ENCODE assay signal across 2 cellular contexts in the genomic region with DNA sequence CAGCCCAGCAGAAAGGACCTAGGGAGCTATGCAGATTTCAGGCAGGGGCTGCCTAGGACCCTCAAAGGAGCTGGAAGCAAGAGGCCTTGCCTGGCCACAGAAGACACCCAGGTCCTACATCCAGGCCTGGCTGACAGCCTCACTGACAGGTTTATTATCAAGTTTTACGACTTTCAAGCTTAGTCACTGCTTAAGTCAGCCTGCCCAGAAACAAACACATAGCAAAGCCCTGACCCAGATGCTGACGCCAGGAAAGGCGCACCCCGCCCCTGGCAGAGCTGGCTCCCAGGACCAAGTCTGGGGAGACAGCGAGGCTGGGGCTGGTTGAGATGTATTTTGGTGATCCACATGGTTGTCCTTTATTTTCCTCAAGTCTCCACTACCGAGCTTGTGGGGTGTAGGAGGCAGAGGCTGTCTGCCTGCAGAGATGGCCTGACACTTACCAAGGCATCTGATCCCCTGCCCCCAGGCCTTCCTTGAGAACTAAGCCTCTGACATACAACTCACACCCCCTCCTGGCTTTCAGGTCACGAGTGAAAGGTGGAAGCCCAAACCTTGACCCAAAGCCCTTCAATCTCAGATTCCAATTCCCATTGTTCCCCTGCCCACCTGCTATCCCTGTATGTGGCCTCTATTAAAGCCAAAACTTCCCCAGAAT.
TF ChIP-seq lines count a peak whose summit lies in the region.

No MANE protein-coding gene starts in this region.

TF ChIP-seq in A549, 52 proteins besides CTCF, POLR2A, EP300 and RAD21 (continued from another document):
- TF ChIP-seq POLR2AphosphoS2 (conservative IDR thresholded peaks at IDR 0.05; ENCODE audit: low read length): no peak
- TF ChIP-seq, protein P1, sequence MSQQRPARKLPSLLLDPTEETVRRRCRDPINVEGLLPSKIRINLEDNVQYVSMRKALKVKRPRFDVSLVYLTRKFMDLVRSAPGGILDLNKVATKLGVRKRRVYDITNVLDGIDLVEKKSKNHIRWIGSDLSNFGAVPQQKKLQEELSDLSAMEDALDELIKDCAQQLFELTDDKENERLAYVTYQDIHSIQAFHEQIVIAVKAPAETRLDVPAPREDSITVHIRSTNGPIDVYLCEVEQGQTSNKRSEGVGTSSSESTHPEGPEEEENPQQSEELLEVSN (IDR thresholded peaks at IDR 0.05; ENCODE audit: borderline replicate concordance, low read depth): no peak
- no peak for TF ChIP-seq RFX5 (IDR thresholded peaks at IDR 0.05)
- TF ChIP-seq, protein P2, sequence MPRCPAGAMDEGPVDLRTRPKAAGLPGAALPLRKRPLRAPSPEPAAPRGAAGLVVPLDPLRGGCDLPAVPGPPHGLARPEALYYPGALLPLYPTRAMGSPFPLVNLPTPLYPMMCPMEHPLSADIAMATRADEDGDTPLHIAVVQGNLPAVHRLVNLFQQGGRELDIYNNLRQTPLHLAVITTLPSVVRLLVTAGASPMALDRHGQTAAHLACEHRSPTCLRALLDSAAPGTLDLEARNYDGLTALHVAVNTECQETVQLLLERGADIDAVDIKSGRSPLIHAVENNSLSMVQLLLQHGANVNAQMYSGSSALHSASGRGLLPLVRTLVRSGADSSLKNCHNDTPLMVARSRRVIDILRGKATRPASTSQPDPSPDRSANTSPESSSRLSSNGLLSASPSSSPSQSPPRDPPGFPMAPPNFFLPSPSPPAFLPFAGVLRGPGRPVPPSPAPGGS (IDR thresholded peaks at IDR 0.05): no peak
- TF ChIP-seq FOSL2 (IDR thresholded peaks at IDR 0.05): peak; percentile 40; the same call in 1 of the 2 replicates
- TF ChIP-seq FOSL2 (CRISPR knock-in tag; IDR thresholded peaks at IDR 0.05): peak; percentile 66
- TF ChIP-seq TFCP2L1 (CRISPR knock-in tag; IDR thresholded peaks at IDR 0.05): no peak
- no peak for TF ChIP-seq ZSCAN20 (CRISPR knock-in tag; IDR thresholded peaks at IDR 0.05)
- no peak for TF ChIP-seq PHF8 (IDR thresholded peaks at IDR 0.05; ENCODE audit: borderline replicate concordance, low read depth)
- TF ChIP-seq ZFP36 (IDR thresholded peaks at IDR 0.05; ENCODE audit: borderline replicate concordance, partially characterized antibody): no peak
- no peak for TF ChIP-seq HEYL (CRISPR knock-in tag; IDR thresholded peaks at IDR 0.05)

TF ChIP-seq in K562, 482 proteins besides CTCF, POLR2A, EP300 and RAD21 (continued from another document):
- TF ChIP-seq, protein P3, sequence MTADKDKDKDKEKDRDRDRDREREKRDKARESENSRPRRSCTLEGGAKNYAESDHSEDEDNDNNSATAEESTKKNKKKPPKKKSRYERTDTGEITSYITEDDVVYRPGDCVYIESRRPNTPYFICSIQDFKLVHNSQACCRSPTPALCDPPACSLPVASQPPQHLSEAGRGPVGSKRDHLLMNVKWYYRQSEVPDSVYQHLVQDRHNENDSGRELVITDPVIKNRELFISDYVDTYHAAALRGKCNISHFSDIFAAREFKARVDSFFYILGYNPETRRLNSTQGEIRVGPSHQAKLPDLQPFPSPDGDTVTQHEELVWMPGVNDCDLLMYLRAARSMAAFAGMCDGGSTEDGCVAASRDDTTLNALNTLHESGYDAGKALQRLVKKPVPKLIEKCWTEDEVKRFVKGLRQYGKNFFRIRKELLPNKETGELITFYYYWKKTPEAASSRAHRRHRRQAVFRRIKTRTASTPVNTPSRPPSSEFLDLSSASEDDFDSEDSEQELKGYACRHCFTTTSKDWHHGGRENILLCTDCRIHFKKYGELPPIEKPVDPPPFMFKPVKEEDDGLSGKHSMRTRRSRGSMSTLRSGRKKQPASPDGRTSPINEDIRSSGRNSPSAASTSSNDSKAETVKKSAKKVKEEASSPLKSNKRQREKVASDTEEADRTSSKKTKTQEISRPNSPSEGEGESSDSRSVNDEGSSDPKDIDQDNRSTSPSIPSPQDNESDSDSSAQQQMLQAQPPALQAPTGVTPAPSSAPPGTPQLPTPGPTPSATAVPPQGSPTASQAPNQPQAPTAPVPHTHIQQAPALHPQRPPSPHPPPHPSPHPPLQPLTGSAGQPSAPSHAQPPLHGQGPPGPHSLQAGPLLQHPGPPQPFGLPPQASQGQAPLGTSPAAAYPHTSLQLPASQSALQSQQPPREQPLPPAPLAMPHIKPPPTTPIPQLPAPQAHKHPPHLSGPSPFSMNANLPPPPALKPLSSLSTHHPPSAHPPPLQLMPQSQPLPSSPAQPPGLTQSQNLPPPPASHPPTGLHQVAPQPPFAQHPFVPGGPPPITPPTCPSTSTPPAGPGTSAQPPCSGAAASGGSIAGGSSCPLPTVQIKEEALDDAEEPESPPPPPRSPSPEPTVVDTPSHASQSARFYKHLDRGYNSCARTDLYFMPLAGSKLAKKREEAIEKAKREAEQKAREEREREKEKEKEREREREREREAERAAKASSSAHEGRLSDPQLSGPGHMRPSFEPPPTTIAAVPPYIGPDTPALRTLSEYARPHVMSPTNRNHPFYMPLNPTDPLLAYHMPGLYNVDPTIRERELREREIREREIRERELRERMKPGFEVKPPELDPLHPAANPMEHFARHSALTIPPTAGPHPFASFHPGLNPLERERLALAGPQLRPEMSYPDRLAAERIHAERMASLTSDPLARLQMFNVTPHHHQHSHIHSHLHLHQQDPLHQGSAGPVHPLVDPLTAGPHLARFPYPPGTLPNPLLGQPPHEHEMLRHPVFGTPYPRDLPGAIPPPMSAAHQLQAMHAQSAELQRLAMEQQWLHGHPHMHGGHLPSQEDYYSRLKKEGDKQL (CRISPR knock-in tag; IDR thresholded peaks at IDR 0.05; ENCODE audit: borderline replicate concordance): no peak
- no peak for TF ChIP-seq BRD9 (IDR thresholded peaks at IDR 0.05; ENCODE audit: low read depth, partially characterized antibody)
